ENCODE assay signal across 26 cellular contexts in genomic region chr7:158133057-158133456, GRCh38.
"Had no signal": no experiment of that assay in that cellular context is flagged by ENCODE, and none has a peak within 500 bp of the region (broad histone marks: within the 10 kb centered on the region; RNA-seq: fewer than 3 reads in every experiment).

No MANE protein-coding gene starts in this region.

- H3K27ac ChIP-seq: colonic mucosa, epithelial cell of prostate, esophagus muscularis mucosa, foreskin keratinocyte, gastroesophageal sphincter, heart left ventricle, lower lobe of right lung had no signal

- H3K27ac Mint-ChIP-seq: dendritic cell treated with granulocyte-macrophage colony-stimulating factor and Interleukin-4, amounts not matched to agents 40 ng/mL and 50 ng/mL, for 4 days; effector memory CD8-positive, alpha-beta T cell; endodermal cell; mesothelial cell of epicardium had no signal

- H3K36me3 Mint-ChIP-seq: mesothelial cell of epicardium had no signal

- H3K4me3 ChIP-seq: colonic mucosa, esophagus muscularis mucosa, gastroesophageal sphincter, heart left ventricle, lower lobe of right lung, mucosa of descending colon had no signal

- H3K4me3 Mint-ChIP-seq: dendritic cell treated with granulocyte-macrophage colony-stimulating factor and Interleukin-4, amounts not matched to agents 40 ng/mL and 50 ng/mL, for 4 days; effector memory CD8-positive, alpha-beta T cell; endodermal cell; mesothelial cell of epicardium had no signal

- DNase-seq: cerebellar nuclear complex; colonic mucosa; cortex of kidney; effector CD8-positive, alpha-beta T cell; effector memory CD8-positive, alpha-beta T cell; erythroblast; foreskin keratinocyte; hippocampal formation; kidney glomerular epithelial cell; left colon; left ventricle myocardium superior; lower lobe of right lung; mesenchymal stem cell; mucosa of descending colon had no signal

- H3K36me3 ChIP-seq: colonic mucosa, esophagus muscularis mucosa, gastroesophageal sphincter, heart left ventricle, lower lobe of right lung had no signal

- H3K9me3 ChIP-seq: colonic mucosa, esophagus muscularis mucosa, gastroesophageal sphincter, heart left ventricle, lower lobe of right lung, mucosa of descending colon had no signal

- H3K27me3 ChIP-seq: colonic mucosa, esophagus muscularis mucosa, foreskin keratinocyte, gastroesophageal sphincter had no signal

- H3K27me3 Mint-ChIP-seq: dendritic cell treated with granulocyte-macrophage colony-stimulating factor and Interleukin-4, amounts not matched to agents 40 ng/mL and 50 ng/mL, for 4 days; effector memory CD8-positive, alpha-beta T cell had no signal

- FAIRE-seq: endometrium, frontal cortex, islet of Langerhans, keratinocyte had no signal

- H3K4me1 ChIP-seq: colonic mucosa, esophagus muscularis mucosa, foreskin keratinocyte, gastroesophageal sphincter, heart left ventricle, lower lobe of right lung had no signal

- ATAC-seq: effector memory CD8-positive, alpha-beta T cell; foreskin keratinocyte; gastroesophageal sphincter; left colon; left lobe of liver; left ventricle myocardium superior; lower lobe of right lung; mucosa of descending colon had no signal

- H3K4me1 Mint-ChIP-seq: endodermal cell, mesothelial cell of epicardium had no signal
